In genomic region chr9:68505681-68506409, GRCh38 we compare ENCODE assay signal across 8 cellular contexts. TPM values are rescaled to one million over a fixed set of nuclear protein-coding genes. Genes with fewer than 3 reads are reported as not detected.
A peak's percentile ranks its signal among the peaks of the same experiment; 100 is the strongest.
DNase-seq lines count a peak whose midpoint lies in the region; ATAC-seq and TF ChIP-seq lines count a peak whose summit lies in the region.
"Had no signal": no experiment of that assay in that cellular context is flagged by ENCODE, and none has a peak within 500 bp of the region (broad histone marks: within the 10 kb centered on the region; RNA-seq: fewer than 3 reads in every experiment).

No MANE protein-coding gene starts in this region.

- peak overlapping the region; percentile 79 to 92 for H3K27ac ChIP-seq in tibial artery

- H3K9me3 Mint-ChIP-seq in activated naive CD4-positive, alpha-beta T cell treated with anti-CD3 and anti-CD28 coated beads, Interleukin-2, amount 10 ng/mL, durations not matched to agents 7 days and 5 days = no peaks in the 10 kb centered on the region

- H3K4me3 ChIP-seq in tibial artery = no peak overlapping the region

- intact Hi-C loops in left cardiac atrium (cut with DNase I) = loop anchor here in 1 of 2 donors (10.0 kb wide), 1 partner anchor 91 kb away; no protein-coding TSS in a partner anchor
- intact Hi-C loops in tibial artery (cut with DNase I; ENCODE audit: low total_unique reads) = no loop called here

- H3K36me3 ChIP-seq in tibial artery = no peaks in the 10 kb centered on the region

- ATAC-seq in GM21825 (IDR thresholded peaks at IDR 0.05; ENCODE audit: unreplicated experiment) (peak; percentile 69), left cardiac atrium (peak; percentile 45 to 53)

- H3K4me3 Mint-ChIP-seq in activated naive CD4-positive, alpha-beta T cell treated with anti-CD3 and anti-CD28 coated beads, Interleukin-2, amount 10 ng/mL, durations not matched to agents 7 days and 5 days = no peak overlapping the region

- H3K27me3 Mint-ChIP-seq in activated naive CD4-positive, alpha-beta T cell treated with anti-CD3 and anti-CD28 coated beads, Interleukin-2, amount 10 ng/mL, durations not matched to agents 7 days and 5 days = no peaks in the 10 kb centered on the region

- H3K27me3 ChIP-seq in tibial artery = no peaks in the 10 kb centered on the region

- CTCF ChIA-PET in activated naive CD4-positive, alpha-beta T cell treated with anti-CD3 and anti-CD28 coated beads, Interleukin-2, amount 10 ng/mL, durations not matched to agents 7 days and 5 days (lab: Charles Lee) = no interaction called here

- no peaks in the 10 kb centered on the region for H3K36me3 Mint-ChIP-seq in activated naive CD4-positive, alpha-beta T cell treated with anti-CD3 and anti-CD28 coated beads, Interleukin-2, amount 10 ng/mL, durations not matched to agents 7 days and 5 days

- no peaks in the 10 kb centered on the region for H3K4me1 Mint-ChIP-seq in activated naive CD4-positive, alpha-beta T cell treated with anti-CD3 and anti-CD28 coated beads, Interleukin-2, amount 10 ng/mL, durations not matched to agents 7 days and 5 days

- no peak overlapping the region for H3K27ac Mint-ChIP-seq in activated naive CD4-positive, alpha-beta T cell treated with anti-CD3 and anti-CD28 coated beads, Interleukin-2, amount 10 ng/mL, durations not matched to agents 7 days and 5 days

- DNase-seq in NAMALWA (ENCODE audit: low spot score) (peak; percentile 40), left cardiac atrium (no peak), tibial artery (no peak), EL (no peak), DMS153 treated with DMSO at 0.1 percent for 48 hours (lab: John Stamatoyannopoulos, UW; ENCODE audit: unreplicated experiment) (no peak)
- no peak for DNase-seq in activated naive CD4-positive, alpha-beta T cell treated with anti-CD3 and anti-CD28 coated beads, Interleukin-2, amount 10 ng/mL, durations not matched to agents 7 days and 5 days
- DNase-seq: NCI-H510A treated with DMSO at 0.1 percent for 48 hours had no signal

- peaks cover 0 to 64% (median 36%) of the 10 kb centered on the region in 4 donors for H3K4me1 ChIP-seq in tibial artery

- no peaks in the 10 kb centered on the region for H3K9me3 ChIP-seq in tibial artery

- TF ChIP-seq CTCF in tibial artery (IDR thresholded peaks at IDR 0.05) = no peak

RNA-seq across cellular contexts. Expression of gene TMEM252, which starts 34.8 kb away (rescaled TPM):
- under 1 TPM in 1 of 2 donors, not detected in 1; 0.18 TPM for total RNA-seq in left cardiac atrium
